Comparison of ENCODE assay signal across 33 cellular contexts in the genomic region with DNA sequence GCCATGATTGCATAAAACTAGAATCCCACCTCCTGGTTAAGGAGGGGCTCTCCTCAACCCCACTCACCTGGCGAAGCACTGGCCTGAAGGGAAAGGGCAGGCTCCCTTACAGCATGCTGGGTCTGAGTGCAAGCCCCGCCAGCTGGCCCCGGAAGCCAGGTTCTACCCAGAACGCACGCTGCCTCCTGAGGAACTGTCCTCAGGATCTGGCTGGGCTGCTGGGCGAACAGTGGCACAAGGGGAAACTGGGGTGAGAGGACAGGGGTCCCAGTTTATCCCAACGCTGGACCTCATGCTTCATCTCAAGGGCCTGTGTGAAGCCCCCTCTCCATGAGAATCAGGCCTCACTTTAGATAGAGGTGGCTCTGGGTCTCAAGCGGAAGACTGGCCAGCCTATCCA.
"Had no signal": no experiment of that assay in that cellular context is flagged by ENCODE, and none has a peak within 500 bp of the region (broad histone marks: within the 10 kb centered on the region; RNA-seq: fewer than 3 reads in every experiment).

No MANE protein-coding gene starts in this region.

- H3K4me3 Mint-ChIP-seq: activated CD4-positive, alpha-beta T cell treated with anti-CD3 and anti-CD28 coated beads, Interleukin-2, amount 10 ng/mL, durations not matched to agents 24 days and 14 days; activated naive CD8-positive, alpha-beta T cell treated with anti-CD3 and anti-CD28 coated beads, Interleukin-2, amount 10 ng/mL, durations not matched to agents 7 days and 5 days; activated T-cell treated with anti-CD3 and anti-CD28 coated beads, Interleukin-2, amount 50 U/mL, for 72 hours; central memory CD8-positive, alpha-beta T cell; T-cell had no signal

- ATAC-seq: activated T-cell treated with anti-CD3 and anti-CD28 coated beads, Interleukin-2, amount 50 U/mL, for 72 hours; PC-3; SK-N-SH treated with all-trans-retinoic acid at 6 μM for 48 hours; T-cell had no signal

- H3K27ac ChIP-seq: ascending aorta, cardiac muscle cell, Peyer's patch, WERI-Rb-1 had no signal

- H3K4me3 ChIP-seq: ascending aorta, cardiac muscle cell, Peyer's patch had no signal

- H3K27ac Mint-ChIP-seq: activated naive CD8-positive, alpha-beta T cell treated with anti-CD3 and anti-CD28 coated beads, Interleukin-2, amount 10 ng/mL, durations not matched to agents 7 days and 5 days; activated T-cell treated with anti-CD3 and anti-CD28 coated beads, Interleukin-2, amount 50 U/mL, for 72 hours; activated T-helper 2 cell treated with anti-CD3 and anti-CD28 coated beads, Interferon-gamma antibody, Interleukin-2, Interleukin-4, amounts not matched to agents 10 μg/mL and 5 μg/mL and 100 μg/mL, durations not matched to agents 14 hours and 24 hours and 36 hours; T-cell had no signal

- H3K36me3 ChIP-seq: ascending aorta had no signal

- H3K9me3 ChIP-seq: ascending aorta, Peyer's patch had no signal

- H3K4me1 ChIP-seq: ascending aorta, Peyer's patch had no signal

- DNase-seq: activated CD4-positive, alpha-beta T cell treated with anti-CD3 and anti-CD28 coated beads, Interleukin-2, amount 10 ng/mL, durations not matched to agents 24 days and 14 days; activated CD4-positive, alpha-beta T cell treated with anti-CD3 and anti-CD28 coated beads, Interleukin-2, amount 50 U/mL, for 4 hours; activated CD8-positive, alpha-beta memory T cell treated with anti-CD3 and anti-CD28 coated beads, Interleukin-2, amount 50 U/mL, for 4 hours; activated gamma-delta T cell; activated naive CD4-positive, alpha-beta T cell treated with anti-CD3 and anti-CD28 coated beads, Interleukin-2, amount 50 U/mL, for 16 hours; activated naive CD8-positive, alpha-beta T cell treated with anti-CD3 and anti-CD28 coated beads, Interleukin-2, amount 10 ng/mL, durations not matched to agents 7 days and 5 days; activated T-cell treated with anti-CD3 and anti-CD28 coated beads for 4 hours; activated T-cell treated with anti-CD3 and anti-CD28 coated beads, Interleukin-2, amount 50 U/mL, for 72 hours; amygdala; Karpas-422; KBM-7; NCI-H1105; NCI-H1436; NCI-H1694; NCI-H1930; NCI-H2081 treated with DMSO at 0.1 percent for 48 hours; NCI-H226; NCI-H446 treated with DMSO at 0.1 percent for 48 hours; NCI-H524 treated with DMSO at 0.1 percent for 48 hours; NK-92 treated with Interleukin-12 subunit alpha and Interleukin-12 subunit beta, amount 100 ng/mL, for 24 hours; PC-3; Peyer's patch; RPMI8226; SIG-M5; T-cell; T-helper 2 cell; T-helper 9 cell; WERI-Rb-1 had no signal

- H3K27me3 ChIP-seq: ascending aorta, cardiac muscle cell, Peyer's patch had no signal

- H3K27me3 Mint-ChIP-seq: activated CD4-positive, alpha-beta T cell treated with anti-CD3 and anti-CD28 coated beads, Interleukin-2, amount 10 ng/mL, durations not matched to agents 24 days and 14 days; activated naive CD8-positive, alpha-beta T cell treated with anti-CD3 and anti-CD28 coated beads, Interleukin-2, amount 10 ng/mL, durations not matched to agents 7 days and 5 days; central memory CD8-positive, alpha-beta T cell; T-cell had no signal

- H3K9me3 Mint-ChIP-seq: activated CD4-positive, alpha-beta T cell treated with anti-CD3 and anti-CD28 coated beads, Interleukin-2, amount 10 ng/mL, durations not matched to agents 24 days and 14 days; activated naive CD8-positive, alpha-beta T cell treated with anti-CD3 and anti-CD28 coated beads, Interleukin-2, amount 10 ng/mL, durations not matched to agents 7 days and 5 days; activated T-cell treated with anti-CD3 and anti-CD28 coated beads, Interleukin-2, amount 50 U/mL, for 72 hours; activated T-helper 2 cell treated with anti-CD3 and anti-CD28 coated beads, Interferon-gamma antibody, Interleukin-2, Interleukin-4, amounts not matched to agents 10 μg/mL and 5 μg/mL and 100 μg/mL, durations not matched to agents 14 hours and 24 hours and 36 hours; central memory CD8-positive, alpha-beta T cell; T-cell had no signal

- H3K4me1 Mint-ChIP-seq: activated CD4-positive, alpha-beta T cell treated with anti-CD3 and anti-CD28 coated beads, Interleukin-2, amount 10 ng/mL, durations not matched to agents 24 days and 14 days had no signal
